ENCODE assay signal across 23 cellular contexts in genomic region chr6:142732790-142733189, GRCh38.
"Had no signal": no experiment of that assay in that cellular context is flagged by ENCODE, and none has a peak within 500 bp of the region (broad histone marks: within the 10 kb centered on the region; RNA-seq: fewer than 3 reads in every experiment).

No MANE protein-coding gene starts in this region.

- DNase-seq: colonic mucosa; effector CD8-positive, alpha-beta T cell; endodermal cell; esophagus squamous epithelium; hypothalamus; immature natural killer cell; islet precursor cell; kidney glomerular epithelial cell; left ventricle myocardium superior; lower lobe of right lung; pancreas; right lobe of liver; stimulated activated CD4-positive, alpha-beta T cell treated with anti-CD3 and anti-CD28 coated beads, Interleukin-12 subunit alpha, Interleukin-12 subunit beta, amount 100 ng/mL, for 4 hours; stimulated activated CD4-positive, alpha-beta T cell treated with anti-CD3 and anti-CD28 coated beads, Interleukin-2, amount 100 ng/mL, for 24 hours; stimulated activated CD4-positive, alpha-beta T cell treated with anti-CD3 and anti-CD28 coated beads, Interleukin-4, amount 100 ng/mL, for 24 hours; stimulated activated naive CD8-positive, alpha-beta T cell treated with anti-CD3 and anti-CD28 coated beads, Interleukin-15, amount 100 ng/mL, for 72 hours; transverse colon; upper lobe of right lung; uterus had no signal

- ATAC-seq: left ventricle myocardium superior; lower lobe of right lung; natural killer cell treated with Interleukin-12 subunit alpha and Interleukin-12 subunit beta and Interleukin-15 and Interleukin-18, amount 100 ng/mL, for 72 hours; pancreas; right lobe of liver; stimulated activated effector memory CD8-positive, alpha-beta T cell treated with anti-CD3 and anti-CD28 coated beads, Interleukin-12 subunit alpha, Interleukin-12 subunit beta, amount 100 ng/mL, for 72 hours; stimulated activated naive CD8-positive, alpha-beta T cell treated with anti-CD3 and anti-CD28 coated beads, Interleukin-15, amount 100 ng/mL, for 72 hours; upper lobe of right lung had no signal

- H3K4me3 ChIP-seq: colonic mucosa, esophagus squamous epithelium, lower lobe of right lung, pancreas, right lobe of liver, smooth muscle cell, suprapubic skin, transverse colon, upper lobe of right lung, uterus had no signal
